Comparison of ENCODE assay signal across 8 cellular contexts in the genomic region with DNA sequence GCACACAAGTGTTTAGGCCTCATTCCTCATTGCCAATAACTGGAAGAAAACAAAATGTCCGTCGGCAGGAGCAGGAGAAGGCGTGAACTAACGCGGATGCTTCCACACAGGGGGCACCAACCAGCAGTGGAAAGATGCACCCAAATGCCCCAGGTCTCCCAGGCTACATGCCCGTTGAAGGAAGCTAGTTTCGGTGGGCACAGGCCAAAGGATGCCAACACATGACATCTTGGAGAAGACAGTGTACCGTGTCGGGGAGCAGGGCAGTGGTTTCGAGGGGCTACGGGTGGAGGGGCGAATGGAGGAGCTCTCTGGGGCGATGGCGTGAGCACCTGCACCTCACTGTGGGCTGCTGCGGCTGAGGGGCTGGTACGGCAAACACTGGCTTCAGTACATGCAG.
DNase-seq lines count a peak whose midpoint lies in the region; ATAC-seq and TF ChIP-seq lines count a peak whose summit lies in the region.
"Not testable (repeated sequence)": the region's sequence is repeated elsewhere in the genome, so short reads cannot be mapped to it uniquely, and the experiment has no call there.

No MANE protein-coding gene starts in this region.

- intact Hi-C loops in CD4-positive, alpha-beta T cell (cut with DNase I, micrococcal nuclease): loop anchor here (10.0 kb wide), 3 partner anchors 101 to 381 kb away; a partner anchor contains a TSS
- intact Hi-C loops in activated CD4-positive, alpha-beta T cell treated with anti-CD3 and anti-CD28 coated beads for 36 hours (cut with DNase I, micrococcal nuclease): loop anchor here (10.0 kb wide), 1 partner anchor 381 kb away; a partner anchor contains a TSS
- intact Hi-C loops in activated T-helper 1 cell treated with anti-CD3 and anti-CD28 coated beads, Interleukin-12 subunit alpha, Interleukin-12 subunit beta, Interleukin-2, Interleukin-4 antibody, amounts not matched to agents 30 ng/mL and 10 ng/mL and 1 ng/mL, durations not matched to agents 14 hours and 24 hours and 36 hours (cut with micrococcal nuclease); natural killer cell (cut with micrococcal nuclease): not testable (repeated sequence)

- H3F3A ChIP-seq in Loucy (ENCODE audit: low read depth): not testable (repeated sequence)

- not testable (repeated sequence) for H3K36me3 ChIP-seq in Loucy (ENCODE audit: insufficient read depth, low read length)

- ATAC-seq in CD4-positive, alpha-beta T cell (ENCODE audit: poor library complexity); activated CD4-positive, alpha-beta T cell treated with anti-CD3 and anti-CD28 coated beads for 36 hours; central memory CD8-positive, alpha-beta T cell (replicated peaks; ENCODE audit: extremely low read depth, poor library complexity, severe bottlenecking); natural killer cell; stimulated activated effector memory CD8-positive, alpha-beta T cell treated with anti-CD3 and anti-CD28 coated beads, Interleukin-12 subunit alpha, Interleukin-12 subunit beta, amount 100 ng/mL, for 72 hours: not testable (repeated sequence)

- peak overlapping the region; percentile 24 for H3K4me2 ChIP-seq in Loucy (ENCODE audit: low read depth, low read length, poor library complexity, severe bottlenecking)

- not testable (repeated sequence) for H3K27me3 Mint-ChIP-seq in CD4-positive, alpha-beta T cell; activated CD4-positive, alpha-beta T cell treated with anti-CD3 and anti-CD28 coated beads for 36 hours; activated T-helper 1 cell treated with anti-CD3 and anti-CD28 coated beads, Interleukin-12 subunit alpha, Interleukin-12 subunit beta, Interleukin-2, Interleukin-4 antibody, amounts not matched to agents 30 ng/mL and 10 ng/mL and 1 ng/mL, durations not matched to agents 14 hours and 24 hours and 36 hours (ENCODE audit: insufficient read depth); central memory CD8-positive, alpha-beta T cell; immature natural killer cell (ENCODE audit: low read depth in 3 of 3); natural killer cell (ENCODE audit: low read depth in 2 of 2)

- CTCF ChIA-PET in CD4-positive, alpha-beta T cell (lab: Charles Lee); activated CD4-positive, alpha-beta T cell treated with anti-CD3 and anti-CD28 coated beads for 36 hours (lab: Charles Lee): not testable (repeated sequence)

- H3K79me2 ChIP-seq in Loucy (ENCODE audit: insufficient read depth, low read length): peaks cover 29% of the 10 kb centered on the region

- H3K4me3 ChIP-seq in Loucy (ENCODE audit: low read length, poor library complexity, severe bottlenecking): peak overlapping the region; percentile 25

- H2AFZ ChIP-seq in Loucy (ENCODE audit: low read length): not testable (repeated sequence)

- H3K36me3 Mint-ChIP-seq in CD4-positive, alpha-beta T cell (ENCODE audit: low read depth); activated CD4-positive, alpha-beta T cell treated with anti-CD3 and anti-CD28 coated beads for 36 hours (ENCODE audit: low read depth); activated T-helper 1 cell treated with anti-CD3 and anti-CD28 coated beads, Interleukin-12 subunit alpha, Interleukin-12 subunit beta, Interleukin-2, Interleukin-4 antibody, amounts not matched to agents 30 ng/mL and 10 ng/mL and 1 ng/mL, durations not matched to agents 14 hours and 24 hours and 36 hours (ENCODE audit: low read depth); central memory CD8-positive, alpha-beta T cell (ENCODE audit: insufficient read depth); immature natural killer cell; natural killer cell: not testable (repeated sequence)
- peaks cover 17% of the 10 kb centered on the region for H3K36me3 Mint-ChIP-seq in stimulated activated effector memory CD8-positive, alpha-beta T cell treated with anti-CD3 and anti-CD28 coated beads, Interleukin-12 subunit alpha, Interleukin-12 subunit beta, amount 100 ng/mL, for 72 hours

- H3K9me3 ChIP-seq in CD4-positive, alpha-beta T cell (ENCODE audit: control insufficient read depth, low read length); Loucy (ENCODE audit: insufficient read depth, low read depth, low read length): not testable (repeated sequence)

- H4K20me1 ChIP-seq in Loucy (ENCODE audit: insufficient read depth, low read length, poor library complexity, severe bottlenecking): not testable (repeated sequence)

- not testable (repeated sequence) for H3K27ac ChIP-seq in CD4-positive, alpha-beta T cell (ENCODE audit: low read depth, low read length)

- not testable (repeated sequence) for H3K9me3 Mint-ChIP-seq in CD4-positive, alpha-beta T cell; activated CD4-positive, alpha-beta T cell treated with anti-CD3 and anti-CD28 coated beads for 36 hours (ENCODE audit: low read depth); activated T-helper 1 cell treated with anti-CD3 and anti-CD28 coated beads, Interleukin-12 subunit alpha, Interleukin-12 subunit beta, Interleukin-2, Interleukin-4 antibody, amounts not matched to agents 30 ng/mL and 10 ng/mL and 1 ng/mL, durations not matched to agents 14 hours and 24 hours and 36 hours; central memory CD8-positive, alpha-beta T cell; immature natural killer cell; natural killer cell; stimulated activated effector memory CD8-positive, alpha-beta T cell treated with anti-CD3 and anti-CD28 coated beads, Interleukin-12 subunit alpha, Interleukin-12 subunit beta, amount 100 ng/mL, for 72 hours

- peak overlapping the region; percentile 81 for H3K9ac ChIP-seq in Loucy (ENCODE audit: low read depth, low read length, poor library complexity, severe bottlenecking)

- peaks cover 19% of the 10 kb centered on the region for H3K4me1 Mint-ChIP-seq in CD4-positive, alpha-beta T cell (ENCODE audit: low read depth)
- H3K4me1 Mint-ChIP-seq in activated CD4-positive, alpha-beta T cell treated with anti-CD3 and anti-CD28 coated beads for 36 hours; natural killer cell; stimulated activated effector memory CD8-positive, alpha-beta T cell treated with anti-CD3 and anti-CD28 coated beads, Interleukin-12 subunit alpha, Interleukin-12 subunit beta, amount 100 ng/mL, for 72 hours: not testable (repeated sequence)
- H3K4me1 Mint-ChIP-seq in activated T-helper 1 cell treated with anti-CD3 and anti-CD28 coated beads, Interleukin-12 subunit alpha, Interleukin-12 subunit beta, Interleukin-2, Interleukin-4 antibody, amounts not matched to agents 30 ng/mL and 10 ng/mL and 1 ng/mL, durations not matched to agents 14 hours and 24 hours and 36 hours (ENCODE audit: low read depth): peaks cover 11% of the 10 kb centered on the region
- H3K4me1 Mint-ChIP-seq in central memory CD8-positive, alpha-beta T cell: peaks cover 17% of the 10 kb centered on the region
- peaks cover 4 to 20% of the 10 kb centered on the region in 2 donors for H3K4me1 Mint-ChIP-seq in immature natural killer cell

- H3K27ac Mint-ChIP-seq in CD4-positive, alpha-beta T cell; activated CD4-positive, alpha-beta T cell treated with anti-CD3 and anti-CD28 coated beads for 36 hours; activated T-helper 1 cell treated with anti-CD3 and anti-CD28 coated beads, Interleukin-12 subunit alpha, Interleukin-12 subunit beta, Interleukin-2, Interleukin-4 antibody, amounts not matched to agents 30 ng/mL and 10 ng/mL and 1 ng/mL, durations not matched to agents 14 hours and 24 hours and 36 hours; central memory CD8-positive, alpha-beta T cell (ENCODE audit: low read depth); natural killer cell: not testable (repeated sequence)
- H3K27ac Mint-ChIP-seq in immature natural killer cell: peak overlapping the region in 1 of 6 donors; percentile 53
- H3K27ac Mint-ChIP-seq in stimulated activated effector memory CD8-positive, alpha-beta T cell treated with anti-CD3 and anti-CD28 coated beads, Interleukin-12 subunit alpha, Interleukin-12 subunit beta, amount 100 ng/mL, for 72 hours: peak overlapping the region; percentile 40

- TF ChIP-seq CTCF in CD4-positive, alpha-beta T cell (IDR thresholded peaks at IDR 0.05); Loucy (conservative IDR thresholded peaks at IDR 0.05; ENCODE audit: low read length); natural killer cell (IDR thresholded peaks at IDR 0.05): not testable (repeated sequence)

- H3K27me3 ChIP-seq in CD4-positive, alpha-beta T cell (ENCODE audit: control insufficient read depth, insufficient read depth, low read length); Loucy (ENCODE audit: insufficient read depth, low read length, poor library complexity, severe bottlenecking): not testable (repeated sequence)

- H3K4me3 Mint-ChIP-seq in CD4-positive, alpha-beta T cell: peak overlapping the region; percentile 58
- H3K4me3 Mint-ChIP-seq in activated CD4-positive, alpha-beta T cell treated with anti-CD3 and anti-CD28 coated beads for 36 hours: peak overlapping the region; percentile 8
- peak overlapping the region; percentile 48 for H3K4me3 Mint-ChIP-seq in activated T-helper 1 cell treated with anti-CD3 and anti-CD28 coated beads, Interleukin-12 subunit alpha, Interleukin-12 subunit beta, Interleukin-2, Interleukin-4 antibody, amounts not matched to agents 30 ng/mL and 10 ng/mL and 1 ng/mL, durations not matched to agents 14 hours and 24 hours and 36 hours
- H3K4me3 Mint-ChIP-seq in central memory CD8-positive, alpha-beta T cell: peak overlapping the region; percentile 37
- H3K4me3 Mint-ChIP-seq in immature natural killer cell (peak overlapping the region; percentile 26 to 91 (median 49)), natural killer cell (peak overlapping the region; percentile 49)
- H3K4me3 Mint-ChIP-seq in stimulated activated effector memory CD8-positive, alpha-beta T cell treated with anti-CD3 and anti-CD28 coated beads, Interleukin-12 subunit alpha, Interleukin-12 subunit beta, amount 100 ng/mL, for 72 hours: peak overlapping the region; percentile 74

- not testable (repeated sequence) for H3K9me2 ChIP-seq in Loucy (replicated peaks; ENCODE audit: low read depth, low read length)

- POLR2A ChIA-PET in CD4-positive, alpha-beta T cell (lab: Charles Lee); activated CD4-positive, alpha-beta T cell treated with anti-CD3 and anti-CD28 coated beads for 36 hours (lab: Charles Lee): not testable (repeated sequence)

- DNase-seq in CD4-positive, alpha-beta T cell; activated CD4-positive, alpha-beta T cell treated with anti-CD3 and anti-CD28 coated beads for 36 hours; activated T-helper 1 cell treated with anti-CD3 and anti-CD28 coated beads, Interleukin-12 subunit alpha, Interleukin-12 subunit beta, Interleukin-2, Interleukin-4 antibody, amounts not matched to agents 30 ng/mL and 10 ng/mL and 1 ng/mL, durations not matched to agents 14 hours and 24 hours and 36 hours (ENCODE audit: low spot score); central memory CD8-positive, alpha-beta T cell (ENCODE audit: low spot score in 2 of 2); immature natural killer cell; natural killer cell; stimulated activated effector memory CD8-positive, alpha-beta T cell treated with anti-CD3 and anti-CD28 coated beads, Interleukin-12 subunit alpha, Interleukin-12 subunit beta, amount 100 ng/mL, for 72 hours (ENCODE audit: low spot score in 2 of 2): not testable (repeated sequence)

- H3K4me1 ChIP-seq in Loucy (ENCODE audit: insufficient read depth, low read length, poor library complexity, severe bottlenecking): not testable (repeated sequence)

Comparison
In these comparisons a context has a peak if more than half of its experiments do, and no peak if none do; other contexts are left out.
1. H3K4me3 Mint-ChIP-seq: peak in every context shown above with its lines; median percentile 74 in stimulated activated effector memory CD8-positive, alpha-beta T cell treated with anti-CD3 and anti-CD28 coated beads, Interleukin-12 subunit alpha, Interleukin-12 subunit beta, amount 100 ng/mL, for 72 hours; 58 in CD4-positive, alpha-beta T cell; 49 in immature natural killer cell; 49 in natural killer cell; 48 in activated T-helper 1 cell treated with anti-CD3 and anti-CD28 coated beads, Interleukin-12 subunit alpha, Interleukin-12 subunit beta, Interleukin-2, Interleukin-4 antibody, amounts not matched to agents 30 ng/mL and 10 ng/mL and 1 ng/mL, durations not matched to agents 14 hours and 24 hours and 36 hours; 37 in central memory CD8-positive, alpha-beta T cell; 8 in activated CD4-positive, alpha-beta T cell treated with anti-CD3 and anti-CD28 coated beads for 36 hours.